In the genomic region with DNA sequence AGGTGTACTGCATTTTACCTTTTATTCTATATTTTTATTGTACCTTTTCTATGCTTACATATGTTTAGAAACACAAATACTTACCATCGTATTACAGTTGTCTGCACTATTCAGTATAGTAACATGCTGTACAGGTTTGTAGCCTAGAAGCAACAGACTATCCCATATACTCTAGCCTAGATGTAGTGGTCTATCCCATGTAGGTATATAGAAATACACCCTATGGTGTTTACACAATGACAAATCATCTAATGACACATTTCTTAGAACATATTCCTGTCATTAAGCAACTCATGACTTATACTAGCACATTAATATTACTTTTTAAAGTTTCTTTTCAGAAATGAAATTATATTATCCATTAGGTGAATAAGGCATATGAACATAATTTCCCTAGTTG, we compare ENCODE assay signal across 2 cellular contexts.
TF ChIP-seq lines count a peak whose summit lies in the region.

No MANE protein-coding gene starts in this region.

TF ChIP-seq in K562, 482 proteins besides CTCF, POLR2A, EP300 and RAD21 (continued from another document):
- TF ChIP-seq ZNF644 (tag; IDR thresholded peaks at IDR 0.05; ENCODE audit: low read depth) = no peak
- TF ChIP-seq FOXJ3 (CRISPR knock-in tag; IDR thresholded peaks at IDR 0.05) = no peak
- TF ChIP-seq MEF2D (tag; conservative IDR thresholded peaks at IDR 0.05; ENCODE audit: low read depth) = no peak
- TF ChIP-seq, protein P1, sequence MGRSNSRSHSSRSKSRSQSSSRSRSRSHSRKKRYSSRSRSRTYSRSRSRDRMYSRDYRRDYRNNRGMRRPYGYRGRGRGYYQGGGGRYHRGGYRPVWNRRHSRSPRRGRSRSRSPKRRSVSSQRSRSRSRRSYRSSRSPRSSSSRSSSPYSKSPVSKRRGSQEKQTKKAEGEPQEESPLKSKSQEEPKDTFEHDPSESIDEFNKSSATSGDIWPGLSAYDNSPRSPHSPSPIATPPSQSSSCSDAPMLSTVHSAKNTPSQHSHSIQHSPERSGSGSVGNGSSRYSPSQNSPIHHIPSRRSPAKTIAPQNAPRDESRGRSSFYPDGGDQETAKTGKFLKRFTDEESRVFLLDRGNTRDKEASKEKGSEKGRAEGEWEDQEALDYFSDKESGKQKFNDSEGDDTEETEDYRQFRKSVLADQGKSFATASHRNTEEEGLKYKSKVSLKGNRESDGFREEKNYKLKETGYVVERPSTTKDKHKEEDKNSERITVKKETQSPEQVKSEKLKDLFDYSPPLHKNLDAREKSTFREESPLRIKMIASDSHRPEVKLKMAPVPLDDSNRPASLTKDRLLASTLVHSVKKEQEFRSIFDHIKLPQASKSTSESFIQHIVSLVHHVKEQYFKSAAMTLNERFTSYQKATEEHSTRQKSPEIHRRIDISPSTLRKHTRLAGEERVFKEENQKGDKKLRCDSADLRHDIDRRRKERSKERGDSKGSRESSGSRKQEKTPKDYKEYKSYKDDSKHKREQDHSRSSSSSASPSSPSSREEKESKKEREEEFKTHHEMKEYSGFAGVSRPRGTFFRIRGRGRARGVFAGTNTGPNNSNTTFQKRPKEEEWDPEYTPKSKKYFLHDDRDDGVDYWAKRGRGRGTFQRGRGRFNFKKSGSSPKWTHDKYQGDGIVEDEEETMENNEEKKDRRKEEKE (IDR thresholded peaks at IDR 0.05; ENCODE audit: borderline replicate concordance in 1 of 2, control insufficient read depth in 1 of 2, low read depth in 2 of 2, low read length in 1 of 2) = no peak
- TF ChIP-seq, protein P2, sequence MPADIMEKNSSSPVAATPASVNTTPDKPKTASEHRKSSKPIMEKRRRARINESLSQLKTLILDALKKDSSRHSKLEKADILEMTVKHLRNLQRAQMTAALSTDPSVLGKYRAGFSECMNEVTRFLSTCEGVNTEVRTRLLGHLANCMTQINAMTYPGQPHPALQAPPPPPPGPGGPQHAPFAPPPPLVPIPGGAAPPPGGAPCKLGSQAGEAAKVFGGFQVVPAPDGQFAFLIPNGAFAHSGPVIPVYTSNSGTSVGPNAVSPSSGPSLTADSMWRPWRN (IDR thresholded peaks at IDR 0.05; ENCODE audit: low read depth) = no peak
- TF ChIP-seq, protein P3, sequence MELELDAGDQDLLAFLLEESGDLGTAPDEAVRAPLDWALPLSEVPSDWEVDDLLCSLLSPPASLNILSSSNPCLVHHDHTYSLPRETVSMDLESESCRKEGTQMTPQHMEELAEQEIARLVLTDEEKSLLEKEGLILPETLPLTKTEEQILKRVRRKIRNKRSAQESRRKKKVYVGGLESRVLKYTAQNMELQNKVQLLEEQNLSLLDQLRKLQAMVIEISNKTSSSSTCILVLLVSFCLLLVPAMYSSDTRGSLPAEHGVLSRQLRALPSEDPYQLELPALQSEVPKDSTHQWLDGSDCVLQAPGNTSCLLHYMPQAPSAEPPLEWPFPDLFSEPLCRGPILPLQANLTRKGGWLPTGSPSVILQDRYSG (tag; conservative IDR thresholded peaks at IDR 0.05; ENCODE audit: low read depth) = no peak
- no peak for TF ChIP-seq ZNF212 (CRISPR knock-in tag; IDR thresholded peaks at IDR 0.05)

TF ChIP-seq in HepG2, 621 proteins besides CTCF, POLR2A, EP300 and RAD21 (continued from another document):
- TF ChIP-seq, protein P4, sequence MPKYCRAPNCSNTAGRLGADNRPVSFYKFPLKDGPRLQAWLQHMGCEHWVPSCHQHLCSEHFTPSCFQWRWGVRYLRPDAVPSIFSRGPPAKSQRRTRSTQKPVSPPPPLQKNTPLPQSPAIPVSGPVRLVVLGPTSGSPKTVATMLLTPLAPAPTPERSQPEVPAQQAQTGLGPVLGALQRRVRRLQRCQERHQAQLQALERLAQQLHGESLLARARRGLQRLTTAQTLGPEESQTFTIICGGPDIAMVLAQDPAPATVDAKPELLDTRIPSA (CRISPR knock-in tag; IDR thresholded peaks at IDR 0.05; ENCODE audit: borderline replicate concordance) = no peak
- TF ChIP-seq ZNF546 (CRISPR knock-in tag; conservative IDR thresholded peaks at IDR 0.05) = no peak
- TF ChIP-seq, protein P5, sequence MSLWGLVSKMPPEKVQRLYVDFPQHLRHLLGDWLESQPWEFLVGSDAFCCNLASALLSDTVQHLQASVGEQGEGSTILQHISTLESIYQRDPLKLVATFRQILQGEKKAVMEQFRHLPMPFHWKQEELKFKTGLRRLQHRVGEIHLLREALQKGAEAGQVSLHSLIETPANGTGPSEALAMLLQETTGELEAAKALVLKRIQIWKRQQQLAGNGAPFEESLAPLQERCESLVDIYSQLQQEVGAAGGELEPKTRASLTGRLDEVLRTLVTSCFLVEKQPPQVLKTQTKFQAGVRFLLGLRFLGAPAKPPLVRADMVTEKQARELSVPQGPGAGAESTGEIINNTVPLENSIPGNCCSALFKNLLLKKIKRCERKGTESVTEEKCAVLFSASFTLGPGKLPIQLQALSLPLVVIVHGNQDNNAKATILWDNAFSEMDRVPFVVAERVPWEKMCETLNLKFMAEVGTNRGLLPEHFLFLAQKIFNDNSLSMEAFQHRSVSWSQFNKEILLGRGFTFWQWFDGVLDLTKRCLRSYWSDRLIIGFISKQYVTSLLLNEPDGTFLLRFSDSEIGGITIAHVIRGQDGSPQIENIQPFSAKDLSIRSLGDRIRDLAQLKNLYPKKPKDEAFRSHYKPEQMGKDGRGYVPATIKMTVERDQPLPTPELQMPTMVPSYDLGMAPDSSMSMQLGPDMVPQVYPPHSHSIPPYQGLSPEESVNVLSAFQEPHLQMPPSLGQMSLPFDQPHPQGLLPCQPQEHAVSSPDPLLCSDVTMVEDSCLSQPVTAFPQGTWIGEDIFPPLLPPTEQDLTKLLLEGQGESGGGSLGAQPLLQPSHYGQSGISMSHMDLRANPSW (CRISPR knock-in tag; IDR thresholded peaks at IDR 0.05; ENCODE audit: borderline replicate concordance) = no peak
- TF ChIP-seq ZNF619 (CRISPR knock-in tag; IDR thresholded peaks at IDR 0.05) = no peak
- no peak for TF ChIP-seq BRCA1 (CRISPR knock-in tag; IDR thresholded peaks at IDR 0.05)
- TF ChIP-seq, protein P6, sequence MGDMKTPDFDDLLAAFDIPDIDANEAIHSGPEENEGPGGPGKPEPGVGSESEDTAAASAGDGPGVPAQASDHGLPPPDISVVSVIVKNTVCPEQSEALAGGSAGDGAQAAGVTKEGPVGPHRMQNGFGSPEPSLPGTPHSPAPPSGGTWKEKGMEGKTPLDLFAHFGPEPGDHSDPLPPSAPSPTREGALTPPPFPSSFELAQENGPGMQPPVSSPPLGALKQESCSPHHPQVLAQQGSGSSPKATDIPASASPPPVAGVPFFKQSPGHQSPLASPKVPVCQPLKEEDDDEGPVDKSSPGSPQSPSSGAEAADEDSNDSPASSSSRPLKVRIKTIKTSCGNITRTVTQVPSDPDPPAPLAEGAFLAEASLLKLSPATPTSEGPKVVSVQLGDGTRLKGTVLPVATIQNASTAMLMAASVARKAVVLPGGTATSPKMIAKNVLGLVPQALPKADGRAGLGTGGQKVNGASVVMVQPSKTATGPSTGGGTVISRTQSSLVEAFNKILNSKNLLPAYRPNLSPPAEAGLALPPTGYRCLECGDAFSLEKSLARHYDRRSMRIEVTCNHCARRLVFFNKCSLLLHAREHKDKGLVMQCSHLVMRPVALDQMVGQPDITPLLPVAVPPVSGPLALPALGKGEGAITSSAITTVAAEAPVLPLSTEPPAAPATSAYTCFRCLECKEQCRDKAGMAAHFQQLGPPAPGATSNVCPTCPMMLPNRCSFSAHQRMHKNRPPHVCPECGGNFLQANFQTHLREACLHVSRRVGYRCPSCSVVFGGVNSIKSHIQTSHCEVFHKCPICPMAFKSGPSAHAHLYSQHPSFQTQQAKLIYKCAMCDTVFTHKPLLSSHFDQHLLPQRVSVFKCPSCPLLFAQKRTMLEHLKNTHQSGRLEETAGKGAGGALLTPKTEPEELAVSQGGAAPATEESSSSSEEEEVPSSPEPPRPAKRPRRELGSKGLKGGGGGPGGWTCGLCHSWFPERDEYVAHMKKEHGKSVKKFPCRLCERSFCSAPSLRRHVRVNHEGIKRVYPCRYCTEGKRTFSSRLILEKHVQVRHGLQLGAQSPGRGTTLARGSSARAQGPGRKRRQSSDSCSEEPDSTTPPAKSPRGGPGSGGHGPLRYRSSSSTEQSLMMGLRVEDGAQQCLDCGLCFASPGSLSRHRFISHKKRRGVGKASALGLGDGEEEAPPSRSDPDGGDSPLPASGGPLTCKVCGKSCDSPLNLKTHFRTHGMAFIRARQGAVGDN (CRISPR knock-in tag; IDR thresholded peaks at IDR 0.05) = no peak
- TF ChIP-seq TBP (CRISPR knock-in tag; IDR thresholded peaks at IDR 0.05) = no peak
- no peak for TF ChIP-seq CCAR2 (optimal IDR thresholded peaks at IDR 0.05; ENCODE audit: low read depth, low read length)
- no peak for TF ChIP-seq ZNF672 (CRISPR knock-in tag; IDR thresholded peaks at IDR 0.05)
- TF ChIP-seq RCOR2 (CRISPR knock-in tag; IDR thresholded peaks at IDR 0.05) = no peak
- no peak for TF ChIP-seq ELF4 (CRISPR knock-in tag; IDR thresholded peaks at IDR 0.05; ENCODE audit: borderline replicate concordance)
- TF ChIP-seq NAIF1 (CRISPR knock-in tag; IDR thresholded peaks at IDR 0.05; ENCODE audit: borderline replicate concordance) = no peak
- TF ChIP-seq NPAS2 (CRISPR knock-in tag; IDR thresholded peaks at IDR 0.05; ENCODE audit: borderline replicate concordance) = no peak
